Comparison of ENCODE assay signal across 19 cellular contexts in the genomic region with DNA sequence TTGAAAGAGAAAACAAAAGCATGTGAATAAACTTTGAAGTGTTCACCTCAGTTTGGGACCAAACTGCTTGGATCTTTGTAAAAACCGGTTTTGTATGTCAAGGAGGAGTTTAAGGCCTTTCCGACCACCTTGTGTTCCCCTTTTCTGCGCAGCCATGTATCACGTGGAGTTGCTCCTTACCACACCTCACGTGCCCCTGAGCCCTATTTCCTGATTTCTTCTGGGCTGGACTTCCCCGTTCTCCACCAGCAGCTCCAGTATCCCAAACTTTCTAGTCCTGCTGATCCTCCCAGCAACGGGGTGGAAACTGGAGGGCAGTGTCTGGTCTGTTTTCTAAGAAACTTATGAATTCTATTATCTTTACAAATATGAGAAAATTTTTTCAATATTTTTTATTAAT. TPM values are rescaled to one million over a fixed set of nuclear protein-coding genes. Genes with fewer than 3 reads are reported as not detected.
DNase-seq lines count a peak whose midpoint lies in the region; ATAC-seq, FAIRE-seq and TF ChIP-seq lines count a peak whose summit lies in the region.
"Had no signal": no experiment of that assay in that cellular context is flagged by ENCODE, and none has a peak within 500 bp of the region (broad histone marks: within the 10 kb centered on the region; RNA-seq: fewer than 3 reads in every experiment).

No MANE protein-coding gene starts in this region.

- no peak overlapping the region for H3K9ac ChIP-seq in endothelial cell of umbilical vein (replicated peaks; ENCODE audit: extremely low read depth, insufficient read depth, low read length)

- no peaks in the 10 kb centered on the region for H3K27me3 ChIP-seq in endothelial cell of umbilical vein (ENCODE audit: control insufficient read depth in 2 of 2, insufficient read depth in 2 of 2, low read length in 2 of 2)
- no peaks in the 10 kb centered on the region for H3K27me3 ChIP-seq in brain microvascular endothelial cell (replicated peaks)
- H3K27me3 ChIP-seq: cardiac muscle cell had no signal

- no peak for FAIRE-seq in endothelial cell of umbilical vein (lab: Jason Lieb, UNC)
- FAIRE-seq: H54, RCC 7860 had no signal

- H3K9me1 ChIP-seq in endothelial cell of umbilical vein (replicated peaks; ENCODE audit: control insufficient read depth, extremely low read depth, insufficient read depth, low read length): no peaks in the 10 kb centered on the region

- peaks cover 29% of the 10 kb centered on the region for H3K4me1 ChIP-seq in endothelial cell of umbilical vein (ENCODE audit: control insufficient read depth, extremely low read depth, insufficient read depth, low read length)

- TF ChIP-seq POLR2A in endothelial cell of umbilical vein (IDR thresholded peaks at IDR 0.05; ENCODE audit: low read depth, low read length): no peak

- peak overlapping the region; percentile 40; the same call in 1 of the 2 replicates for H3K27ac ChIP-seq in RWPE1
- H3K27ac ChIP-seq in endothelial cell of umbilical vein (ENCODE audit: insufficient read depth, low read depth, low read length): no peak overlapping the region
- H3K27ac ChIP-seq in brain microvascular endothelial cell: no peak overlapping the region

- no peak for TF ChIP-seq CTCF in RWPE1 (conservative IDR thresholded peaks at IDR 0.05; ENCODE audit: low read depth)
- no peak for TF ChIP-seq CTCF in endothelial cell of umbilical vein (IDR thresholded peaks at IDR 0.05; ENCODE audit: extremely low read depth in 1 of 2, insufficient read depth in 1 of 2, low read depth in 1 of 2, low read length in 2 of 2)
- no peak for TF ChIP-seq CTCF in brain microvascular endothelial cell (IDR thresholded peaks at IDR 0.05; ENCODE audit: low read depth, low read length, missing control alignments)
- no peak for TF ChIP-seq CTCF in osteocyte (IDR thresholded peaks at IDR 0.05)

- H3K9me3 ChIP-seq in endothelial cell of umbilical vein (replicated peaks; ENCODE audit: control insufficient read depth, insufficient read depth, low read length): no peaks in the 10 kb centered on the region

- H3K36me3 ChIP-seq in endothelial cell of umbilical vein (ENCODE audit: control insufficient read depth in 2 of 2, extremely low read depth in 1 of 2, insufficient read depth in 2 of 2, low read length in 2 of 2) (peaks cover 26 to 31% of the 10 kb centered on the region in 2 experiments), brain microvascular endothelial cell (replicated peaks) (peaks cover 40% of the 10 kb centered on the region)

- no peak for DNase-seq in activated naive CD4-positive, alpha-beta T cell treated with anti-CD3 and anti-CD28 coated beads, Interleukin-2, amount 10 ng/mL, durations not matched to agents 7 days and 5 days
- DNase-seq in activated naive CD4-positive, alpha-beta T cell (lab: John Stamatoyannopoulos, UW): no peak
- no peak for DNase-seq in RWPE1 (ENCODE audit: low spot score)
- no peak for DNase-seq in endothelial cell of umbilical vein (ENCODE audit: low read depth, low spot score)
- DNase-seq in brain microvascular endothelial cell: no peak
- no peak for DNase-seq in osteocyte (ENCODE audit: extremely low spot score, unreplicated experiment)
- no peak for DNase-seq in NCI-H774 (lab: John Stamatoyannopoulos, UW)
- DNase-seq: activated naive CD8-positive, alpha-beta T cell treated with anti-CD3 and anti-CD28 coated beads, Interleukin-2, amount 10 ng/mL, durations not matched to agents 7 days and 5 days; foreskin fibroblast; KG1; NCI-H1436 had no signal

- peak overlapping the region; percentile 49 for H3K27ac Mint-ChIP-seq in activated naive CD4-positive, alpha-beta T cell treated with anti-CD3 and anti-CD28 coated beads, Interleukin-2, amount 10 ng/mL, durations not matched to agents 7 days and 5 days
- no peak overlapping the region for H3K27ac Mint-ChIP-seq in osteocyte (ENCODE audit: unreplicated experiment)

- ATAC-seq in HG02759 (IDR thresholded peaks at IDR 0.05; ENCODE audit: unreplicated experiment): no peak

- H3K79me2 ChIP-seq in endothelial cell of umbilical vein (ENCODE audit: control insufficient read depth, insufficient read depth, low read length): peaks cover 11% of the 10 kb centered on the region

- CTCF ChIA-PET in activated naive CD4-positive, alpha-beta T cell treated with anti-CD3 and anti-CD28 coated beads, Interleukin-2, amount 10 ng/mL, durations not matched to agents 7 days and 5 days (lab: Charles Lee): no interaction called here
- CTCF ChIA-PET in RWPE1 (lab: Yijun Ruan, JAX): interaction anchor here (0.7 kb wide), 2 partner anchors 120 to 158 kb away, joined by 3 read pairs; no protein-coding TSS in a partner anchor
- CTCF ChIA-PET in endothelial cell of umbilical vein (lab: Charles Lee): no interaction called here

- dilution Hi-C loops in endothelial cell of umbilical vein (cut with MboI; ENCODE audit: extremely low pct_ligation_motif_present, low sequenced_read_pairs): no loop called here

- H3K4me3 Mint-ChIP-seq in activated naive CD4-positive, alpha-beta T cell treated with anti-CD3 and anti-CD28 coated beads, Interleukin-2, amount 10 ng/mL, durations not matched to agents 7 days and 5 days: no peak overlapping the region
- no peak overlapping the region for H3K4me3 Mint-ChIP-seq in osteocyte (ENCODE audit: unreplicated experiment)
- H3K4me3 Mint-ChIP-seq: activated naive CD8-positive, alpha-beta T cell treated with anti-CD3 and anti-CD28 coated beads, Interleukin-2, amount 10 ng/mL, durations not matched to agents 7 days and 5 days; endodermal cell had no signal

- peaks cover 33% of the 10 kb centered on the region for H3K36me3 Mint-ChIP-seq in activated naive CD4-positive, alpha-beta T cell treated with anti-CD3 and anti-CD28 coated beads, Interleukin-2, amount 10 ng/mL, durations not matched to agents 7 days and 5 days
- H3K36me3 Mint-ChIP-seq in osteocyte (ENCODE audit: unreplicated experiment): peaks cover 33% of the 10 kb centered on the region

- peaks cover 37% of the 10 kb centered on the region for H3K4me1 Mint-ChIP-seq in activated naive CD4-positive, alpha-beta T cell treated with anti-CD3 and anti-CD28 coated beads, Interleukin-2, amount 10 ng/mL, durations not matched to agents 7 days and 5 days
- peaks cover 17% of the 10 kb centered on the region for H3K4me1 Mint-ChIP-seq in osteocyte (ENCODE audit: unreplicated experiment)

- no peak overlapping the region for H3K4me3 ChIP-seq in endothelial cell of umbilical vein (replicated peaks in 1 of 3; ENCODE audit: insufficient read depth in 1 of 3, low read depth in 1 of 3, low read length in 3 of 3)
- no peak overlapping the region for H3K4me3 ChIP-seq in brain microvascular endothelial cell (ENCODE audit: low read depth, low read length)
- H3K4me3 ChIP-seq: cardiac muscle cell, lung had no signal

- TSS peak; percentile 71 for BruUV-seq in endothelial cell of umbilical vein (replicated peaks; lab: Mats Ljungman, UMichigan)

- no peaks in the 10 kb centered on the region for H3K9me3 Mint-ChIP-seq in activated naive CD4-positive, alpha-beta T cell treated with anti-CD3 and anti-CD28 coated beads, Interleukin-2, amount 10 ng/mL, durations not matched to agents 7 days and 5 days
- H3K9me3 Mint-ChIP-seq in osteocyte (ENCODE audit: unreplicated experiment): no peaks in the 10 kb centered on the region
- H3K9me3 Mint-ChIP-seq: activated naive CD8-positive, alpha-beta T cell treated with anti-CD3 and anti-CD28 coated beads, Interleukin-2, amount 10 ng/mL, durations not matched to agents 7 days and 5 days; endodermal cell; stimulated activated naive CD8-positive, alpha-beta T cell treated with anti-CD3 and anti-CD28 coated beads, Interleukin-15, amount 100 ng/mL, for 72 hours; T-helper 2 cell treated with Interferon-gamma antibody and Interleukin-4, amounts not matched to agents 5 μg/mL and 100 μg/mL, for 36 hours had no signal

- no peaks in the 10 kb centered on the region for H3K27me3 Mint-ChIP-seq in activated naive CD4-positive, alpha-beta T cell treated with anti-CD3 and anti-CD28 coated beads, Interleukin-2, amount 10 ng/mL, durations not matched to agents 7 days and 5 days
- no peaks in the 10 kb centered on the region for H3K27me3 Mint-ChIP-seq in osteocyte (ENCODE audit: unreplicated experiment)
- H3K27me3 Mint-ChIP-seq: activated naive CD8-positive, alpha-beta T cell treated with anti-CD3 and anti-CD28 coated beads, Interleukin-2, amount 10 ng/mL, durations not matched to agents 7 days and 5 days; stimulated activated naive CD8-positive, alpha-beta T cell treated with anti-CD3 and anti-CD28 coated beads, Interleukin-15, amount 100 ng/mL, for 72 hours had no signal

- in situ Hi-C loops in brain microvascular endothelial cell (cut with HindIII; ENCODE audit: low pct_ligation_motif_present, low sequenced_read_pairs): no loop called here

- intact Hi-C loops in endothelial cell of umbilical vein (cut with micrococcal nuclease): loop anchor here (5.0 kb wide), 1 partner anchor 157 kb away; the partner anchor contains the start of gene TRAPPC3

- no peaks in the 10 kb centered on the region for H4K20me1 ChIP-seq in endothelial cell of umbilical vein (replicated peaks; ENCODE audit: control insufficient read depth, extremely low read depth, insufficient read depth, low read length)

- no peak overlapping the region for H3K4me2 ChIP-seq in endothelial cell of umbilical vein (ENCODE audit: insufficient read depth, low read length)

- POLR2A ChIA-PET in RWPE1 (lab: Yijun Ruan, JAX; ENCODE audit: low non-redundant PET): no interaction called here
- POLR2A ChIA-PET in endothelial cell of umbilical vein (lab: Charles Lee): interaction anchor here (0.7 kb wide), 1 partner anchor 56 kb away, joined by 6 read pairs; no protein-coding TSS in a partner anchor

- H2AFZ ChIP-seq in endothelial cell of umbilical vein (ENCODE audit: low read depth, low read length): no peak overlapping the region

RNA-seq across cellular contexts. Expression of gene SH3D21, which starts 1.6 kb away (rescaled TPM):
- total RNA-seq in endothelial cell of umbilical vein (5.1 and 7.2 TPM in 2 replicates), osteocyte (5.1 and 6.4 TPM in 2 replicates)
- polyA plus RNA-seq in endothelial cell of umbilical vein: 1.6 and 1.8 TPM in 2 replicates
- 0.72 and 0.76 TPM in 2 replicates for polyA plus RNA-seq in endothelial cell of umbilical vein (2011; cell fraction: cytosol; rRNA removed)
- 26.0 and 27.2 TPM in 2 replicates for polyA plus RNA-seq in endothelial cell of umbilical vein (2011; cell fraction: nucleus; rRNA removed)
- polyA plus RNA-seq in endothelial cell of umbilical vein (2012): 3.2 and 4.3 TPM in 2 replicates
- 0.68 and 1.5 TPM in 2 replicates for polyA minus RNA-seq in endothelial cell of umbilical vein
- polyA minus RNA-seq in endothelial cell of umbilical vein (2011; cell fraction: cytosol; rRNA and poly(A)+ RNA removed): 0.61 TPM
- polyA minus RNA-seq in endothelial cell of umbilical vein (2011; cell fraction: nucleus; rRNA and poly(A)+ RNA removed): 3.9 and 5.1 TPM in 2 replicates

RNA-seq across cellular contexts. Expression of gene EVA1B, which starts 18.9 kb away (rescaled TPM):
- total RNA-seq in endothelial cell of umbilical vein (63.2 and 64.7 TPM in 2 replicates), osteocyte (113 and 115 TPM in 2 replicates)
- polyA plus RNA-seq in endothelial cell of umbilical vein: 132 and 255 TPM in 2 replicates
- polyA plus RNA-seq in endothelial cell of umbilical vein (2011; cell fraction: cytosol; rRNA removed): 42.8 and 79.0 TPM in 2 replicates
- polyA plus RNA-seq in endothelial cell of umbilical vein (2011; cell fraction: nucleus; rRNA removed): 14.7 and 18.7 TPM in 2 replicates
- 37.9 and 66.8 TPM in 2 replicates for polyA plus RNA-seq in endothelial cell of umbilical vein (2012)
- 9.2 and 12.4 TPM in 2 replicates for polyA minus RNA-seq in endothelial cell of umbilical vein
- polyA minus RNA-seq in endothelial cell of umbilical vein (2011; cell fraction: cytosol; rRNA and poly(A)+ RNA removed): 3.6 TPM
- 2.0 and 3.8 TPM in 2 replicates for polyA minus RNA-seq in endothelial cell of umbilical vein (2011; cell fraction: nucleus; rRNA and poly(A)+ RNA removed)
